24 cellular contexts compared by ENCODE assay signal in genomic region chr1:194045416-194045815, GRCh38.
DNase-seq lines count a peak whose midpoint lies in the region; ATAC-seq, FAIRE-seq and TF ChIP-seq lines count a peak whose summit lies in the region.
"Had no signal": no experiment of that assay in that cellular context is flagged by ENCODE, and none has a peak within 500 bp of the region (broad histone marks: within the 10 kb centered on the region; RNA-seq: fewer than 3 reads in every experiment).

No MANE protein-coding gene starts in this region.

- no peak overlapping the region for H2AFZ ChIP-seq in keratinocyte (ENCODE audit: control insufficient read depth, low read length)

- no peak overlapping the region for H3K9ac ChIP-seq in keratinocyte (ENCODE audit: control insufficient read depth, extremely low read depth, insufficient read depth, low read length)

- ATAC-seq in T-cell (replicated peaks in 1 of 4) = no peak
- ATAC-seq in gastroesophageal sphincter = no peak
- ATAC-seq in GM18858 (IDR thresholded peaks at IDR 0.05; ENCODE audit: unreplicated experiment) = no peak

- H3K27me3 ChIP-seq in keratinocyte (ENCODE audit: control insufficient read depth, extremely low read depth, insufficient read depth, low read length) (no peaks in the 10 kb centered on the region), gastroesophageal sphincter (no peaks in the 10 kb centered on the region)
- H3K27me3 ChIP-seq: neutrophil, vagina had no signal

- H3K9me3 ChIP-seq in keratinocyte (ENCODE audit: control insufficient read depth, low read depth, low read length) (no peaks in the 10 kb centered on the region), gastroesophageal sphincter (no peaks in the 10 kb centered on the region)
- H3K9me3 ChIP-seq: neutrophil, vagina had no signal

- peaks cover 22 to 35% (median 23%) of the 10 kb centered on the region in 3 donors for H3K4me1 Mint-ChIP-seq in T-cell
- H3K4me1 Mint-ChIP-seq: brain had no signal

- H3K27ac ChIP-seq in keratinocyte (ENCODE audit: control insufficient read depth, insufficient read depth, low read length) = peak overlapping the region; percentile 65
- H3K27ac ChIP-seq in gastroesophageal sphincter = no peak overlapping the region
- H3K27ac ChIP-seq: neutrophil, vagina had no signal

- H3K9me3 Mint-ChIP-seq in T-cell = no peaks in the 10 kb centered on the region
- H3K9me3 Mint-ChIP-seq: brain had no signal

- CTCF ChIA-PET in AG04449 (lab: Yijun Ruan, JAX) (no interaction called here), T-cell (lab: Charles Lee) (interaction anchor here (0.7 kb wide), 2 partner anchors 15 kb away, joined by 3 to 4 read pairs; no protein-coding TSS in a partner anchor)

- H3K27ac Mint-ChIP-seq in T-cell = peak overlapping the region; percentile 1
- H3K27ac Mint-ChIP-seq: activated CD4-positive, alpha-beta T cell treated with anti-CD3 and anti-CD28 coated beads, Interleukin-2, amount 10 ng/mL, durations not matched to agents 7 days and 5 days; brain had no signal

- no peak for FAIRE-seq in keratinocyte (lab: Jason Lieb, UNC)

- H3K4me3 Mint-ChIP-seq in T-cell = no peak overlapping the region
- H3K4me3 Mint-ChIP-seq: activated CD4-positive, alpha-beta T cell treated with anti-CD3 and anti-CD28 coated beads, Interleukin-2, amount 10 ng/mL, durations not matched to agents 7 days and 5 days; brain had no signal

- no peak for TF ChIP-seq EP300 in gastroesophageal sphincter (IDR thresholded peaks at IDR 0.05)

- H3K4me1 ChIP-seq in keratinocyte (ENCODE audit: control insufficient read depth, extremely low read depth, insufficient read depth, low read length) (peaks cover 16% of the 10 kb centered on the region), gastroesophageal sphincter (no peaks in the 10 kb centered on the region)
- H3K4me1 ChIP-seq: vagina had no signal

- H3K36me3 ChIP-seq in keratinocyte (ENCODE audit: control insufficient read depth in 2 of 2, extremely low read depth in 1 of 2, insufficient read depth in 2 of 2, low read length in 2 of 2) = no peaks in the 10 kb centered on the region
- no peaks in the 10 kb centered on the region for H3K36me3 ChIP-seq in gastroesophageal sphincter
- H3K36me3 ChIP-seq: neutrophil, vagina had no signal

- TF ChIP-seq CTCF in AG04449 (IDR thresholded peaks at IDR 0.05; ENCODE audit: insufficient read depth, low read length, missing control alignments) (no peak), keratinocyte (optimal IDR thresholded peaks at IDR 0.05 in 1 of 3, IDR thresholded peaks at IDR 0.05 in 1 of 3, conservative IDR thresholded peaks at IDR 0.05 in 1 of 3; ENCODE audit: extremely low read depth in 1 of 3, insufficient read depth in 2 of 3, low read length in 3 of 3) (no peak), gastroesophageal sphincter (IDR thresholded peaks at IDR 0.05) (no peak)

- POLR2A ChIA-PET in AG04449 (lab: Yijun Ruan, JAX) (no interaction called here), T-cell (lab: Charles Lee) (no interaction called here)

- no peaks in the 10 kb centered on the region for H3K27me3 Mint-ChIP-seq in T-cell
- H3K27me3 Mint-ChIP-seq: activated CD4-positive, alpha-beta T cell treated with anti-CD3 and anti-CD28 coated beads, Interleukin-2, amount 10 ng/mL, durations not matched to agents 7 days and 5 days; brain had no signal

- 43 to 49% methylated on average over 2 of the region's 2 CpGs for WGBS in gastroesophageal sphincter (ENCODE audit: low coverage in 1 of 2), 2 donors

- dilution Hi-C loops in keratinocyte (cut with MboI; ENCODE audit: extremely low pct_ligation_motif_present, low sequenced_read_pairs) = no loop called here

- no peaks in the 10 kb centered on the region for H4K20me1 ChIP-seq in keratinocyte (ENCODE audit: control insufficient read depth, extremely low read depth, insufficient read depth, low read length)

- DNase-seq in AG04449 (ENCODE audit: low read depth, low spot score) (peak; percentile 10), HCEC 1CT (peak; percentile 43), T-cell (no peak), keratinocyte (ENCODE audit: low read depth, low spot score) (no peak), NCI-H2029 (lab: John Stamatoyannopoulos, UW) (no peak), middle frontal gyrus (ENCODE audit: extremely low spot score, low spot score) (no peak)
- DNase-seq: activated CD4-positive, alpha-beta T cell treated with anti-CD3 and anti-CD28 coated beads, Interleukin-2, amount 10 ng/mL, durations not matched to agents 7 days and 5 days; activated naive CD4-positive, alpha-beta T cell; cortex of kidney; foreskin melanocyte; Karpas-422; NCI-H1105; NCI-H2107; NCI-H510A treated with DMSO at 0.1 percent for 48 hours; retina; RPMI8226; stimulated activated CD4-positive, alpha-beta T cell treated with anti-CD3 and anti-CD28 coated beads, Interleukin-12 subunit alpha, Interleukin-12 subunit beta, amount 100 ng/mL, for 4 hours; substantia nigra; T-helper 1 cell had no signal

- H3K9me1 ChIP-seq in keratinocyte (ENCODE audit: control insufficient read depth, extremely low read depth, insufficient read depth, low read length) = no peaks in the 10 kb centered on the region

- H3K79me2 ChIP-seq in keratinocyte (ENCODE audit: control insufficient read depth, insufficient read depth, low read length) = no peaks in the 10 kb centered on the region

- no peak for TF ChIP-seq POLR2A in gastroesophageal sphincter (IDR thresholded peaks at IDR 0.05)

- peak overlapping the region; percentile 38 for H3K4me2 ChIP-seq in keratinocyte (ENCODE audit: control insufficient read depth, extremely low read depth, insufficient read depth, low read depth, low read length)

- no peaks in the 10 kb centered on the region for H3K36me3 Mint-ChIP-seq in T-cell
- H3K36me3 Mint-ChIP-seq: brain had no signal

- no peak overlapping the region for H3K4me3 ChIP-seq in AG04449 (ENCODE audit: low read depth, low read length)
- H3K4me3 ChIP-seq in keratinocyte (ENCODE audit: control insufficient read depth in 2 of 3, extremely low read depth in 1 of 3, insufficient read depth in 2 of 3, low read depth in 1 of 3, low read length in 3 of 3) = no peak overlapping the region
- no peak overlapping the region for H3K4me3 ChIP-seq in gastroesophageal sphincter
- H3K4me3 ChIP-seq: vagina had no signal

Comparison
In these comparisons a context has a peak if more than half of its experiments do, and no peak if none do; other contexts are left out.
1. DNase-seq: peak in AG04449 (single experiment) and HCEC 1CT (single experiment); none in T-cell (0 of 34), keratinocyte (single experiment), NCI-H2029 (single experiment) and middle frontal gyrus (single experiment).